In genomic region chr6:34132486-34133185, GRCh38 we compare ENCODE assay signal across 1 cellular context.
TF ChIP-seq lines count a peak whose summit lies in the region.

No MANE protein-coding gene starts in this region.

TF ChIP-seq in HepG2, 621 proteins besides CTCF, POLR2A, EP300 and RAD21 (continued from another document and continues in another):
- TF ChIP-seq ZNF281 (CRISPR knock-in tag; IDR thresholded peaks at IDR 0.05; ENCODE audit: borderline replicate concordance) (peak; percentile 56; the same call in 1 of the 2 replicates), ERF (CRISPR knock-in tag; IDR thresholded peaks at IDR 0.05) (peak; percentile 93), GPBP1L1 (CRISPR knock-in tag; IDR thresholded peaks at IDR 0.05) (no peak), TARDBP (CRISPR knock-in tag; IDR thresholded peaks at IDR 0.05) (no peak), TRIM24 (CRISPR knock-in tag; IDR thresholded peaks at IDR 0.05) (no peak), TAF15 (IDR thresholded peaks at IDR 0.05; ENCODE audit: low read depth, low read length, poor library complexity, severe bottlenecking) (no peak), ETV5 (CRISPR knock-in tag; IDR thresholded peaks at IDR 0.05; ENCODE audit: borderline replicate concordance) (no peak; the same call in 1 of the 2 replicates), ZHX2 (IDR thresholded peaks at IDR 0.05; ENCODE audit: low read depth) (no peak), ZHX2 (CRISPR knock-in tag; IDR thresholded peaks at IDR 0.05; ENCODE audit: borderline replicate concordance) (peak; percentile 93; the same call in 1 of the 2 replicates), ATF3 (CRISPR knock-in tag; IDR thresholded peaks at IDR 0.05) (no peak), PBX2 (CRISPR knock-in tag; IDR thresholded peaks at IDR 0.05) (no peak), BHLHE40 (IDR thresholded peaks at IDR 0.05; ENCODE audit: low read length) (no peak), CBX5 (CRISPR knock-in tag; IDR thresholded peaks at IDR 0.05; ENCODE audit: borderline replicate concordance) (0 out of 2 replicates have a peak, but pooled peaks have one; percentile 50), ZNF331 (CRISPR knock-in tag; IDR thresholded peaks at IDR 0.05) (peak; percentile 82), ATF2 (CRISPR knock-in tag; IDR thresholded peaks at IDR 0.05) (peak; percentile 81), ZFP82 (CRISPR knock-in tag; IDR thresholded peaks at IDR 0.05; ENCODE audit: borderline replicate concordance) (no peak), HNF4A (CRISPR knock-in tag; IDR thresholded peaks at IDR 0.05) (no peak), HNRNPK (IDR thresholded peaks at IDR 0.05; ENCODE audit: low read depth, low read length, poor library complexity, severe bottlenecking) (no peak), ZNF792 (CRISPR knock-in tag; IDR thresholded peaks at IDR 0.05) (0 out of 2 replicates have a peak, but pooled peaks have one; percentile 82), SMAD3 (CRISPR knock-in tag; IDR thresholded peaks at IDR 0.05) (peak; percentile 86), ZNF773 (CRISPR knock-in tag; IDR thresholded peaks at IDR 0.05; ENCODE audit: borderline replicate concordance) (peak; percentile 86), ZNF629 (CRISPR knock-in tag; conservative IDR thresholded peaks at IDR 0.05) (no peak), NRL (CRISPR knock-in tag; IDR thresholded peaks at IDR 0.05; ENCODE audit: borderline replicate concordance) (no peak), CBX2 (IDR thresholded peaks at IDR 0.05; ENCODE audit: low read depth, low read length) (no peak), CBX2 (CRISPR knock-in tag; IDR thresholded peaks at IDR 0.05; ENCODE audit: low read depth) (no peak), NCOA1 (CRISPR knock-in tag; IDR thresholded peaks at IDR 0.05) (no peak), HCFC1 (IDR thresholded peaks at IDR 0.05; ENCODE audit: low read depth, low read length) (no peak), REST (IDR thresholded peaks at IDR 0.05; ENCODE audit: borderline replicate concordance in 1 of 2, low read depth in 1 of 2, low read length in 2 of 2) (peak; percentile 94 to 99), ZNF530 (CRISPR knock-in tag; IDR thresholded peaks at IDR 0.05; ENCODE audit: low read depth) (no peak), DR1 (CRISPR knock-in tag; IDR thresholded peaks at IDR 0.05) (no peak)
